ENCODE assay signal across 23 cellular contexts in genomic region chr1:173009597-173009996, GRCh38. TPM values are rescaled to one million over a fixed set of nuclear protein-coding genes. Genes with fewer than 3 reads are reported as not detected.
DNase-seq lines count a peak whose midpoint lies in the region; ATAC-seq, FAIRE-seq and TF ChIP-seq lines count a peak whose summit lies in the region.
"Had no signal": no experiment of that assay in that cellular context is flagged by ENCODE, and none has a peak within 500 bp of the region (broad histone marks: within the 10 kb centered on the region; RNA-seq: fewer than 3 reads in every experiment).

No MANE protein-coding gene starts in this region.

- WGBS in right lobe of liver (ENCODE audit: insufficient coverage, low coverage, low lambda C conversion rate, missing lambda C conversion rate), result 59% methylated on average over 1 of the region's 1 CpG
- WGBS in HepG2 (ENCODE audit: low lambda C conversion rate), result 0% methylated on average over 1 of the region's 1 CpG

- H3K4me3 Mint-ChIP-seq in activated CD4-positive, alpha-beta memory T cell treated with anti-CD3 and anti-CD28 coated beads for 36 hours, result no peak overlapping the region
- H3K4me3 Mint-ChIP-seq: activated naive CD4-positive, alpha-beta T cell treated with anti-CD3 and anti-CD28 coated beads for 36 hours; IgD-negative memory B cell had no signal

- in situ Hi-C loops in HepG2 (cut with HindIII; ENCODE audit: extremely low pct_ligation_motif_present, low pct_unique_long_range_greater_than_20kb), result no loop called here

- H3K79me2 ChIP-seq in HepG2 (ENCODE audit: insufficient read depth, low read length), result no peaks in the 10 kb centered on the region

- intact Hi-C loops in right lobe of liver (cut with DNase I) (no loop called here), HepG2 (cut with micrococcal nuclease; ENCODE audit: unreplicated experiment) (loop anchor here (10.0 kb wide), 1 partner anchor 185 kb away; no protein-coding TSS in a partner anchor), uterus (cut with DNase I; ENCODE audit: low total_unique reads) (no loop called here)
- intact Hi-C loops in activated CD4-positive, alpha-beta memory T cell treated with anti-CD3 and anti-CD28 coated beads for 36 hours (cut with micrococcal nuclease), result no loop called here

- H3K9me3 ChIP-seq in right lobe of liver, result no peaks in the 10 kb centered on the region
- H3K9me3 ChIP-seq in HepG2 (ENCODE audit: low read length), result no peaks in the 10 kb centered on the region
- no peaks in the 10 kb centered on the region for H3K9me3 ChIP-seq in uterus
- no peaks in the 10 kb centered on the region for H3K9me3 ChIP-seq in effector memory CD4-positive, alpha-beta T cell (ENCODE audit: control insufficient read depth, low read length)
- H3K9me3 ChIP-seq: A549, BLaER1 had no signal

- no peak overlapping the region for H3K4me2 ChIP-seq in HepG2 (ENCODE audit: low read depth, low read length)
- H3K4me2 ChIP-seq: A549, BLaER1 had no signal

- POLR2A ChIA-PET in HepG2 (lab: Yijun Ruan, JAX), result no interaction called here
- POLR2A ChIA-PET in activated CD4-positive, alpha-beta memory T cell treated with anti-CD3 and anti-CD28 coated beads for 36 hours (lab: Charles Lee), result no interaction called here

- H3K4me3 ChIP-seq in right lobe of liver (no peak overlapping the region), HepG2 (replicated peaks in 1 of 3; ENCODE audit: insufficient read depth in 1 of 3, low read depth in 2 of 3, low read length in 3 of 3) (no peak overlapping the region), uterus (no peak overlapping the region)
- H3K4me3 ChIP-seq in effector memory CD4-positive, alpha-beta T cell (ENCODE audit: insufficient read depth, low read depth, low read length, poor library complexity, severe bottlenecking), result no peak overlapping the region
- H3K4me3 ChIP-seq: A549, BLaER1, cardiac muscle cell had no signal

- TF ChIP-seq CTCF in right lobe of liver (IDR thresholded peaks at IDR 0.05) (no peak), HepG2 (CRISPR knock-in tag; IDR thresholded peaks at IDR 0.05) (no peak), uterus (IDR thresholded peaks at IDR 0.05) (no peak)

- no TSS peak for BruUV-seq in HepG2 (replicated peaks; lab: Mats Ljungman, UMichigan)

- H3K4me1 Mint-ChIP-seq in activated CD4-positive, alpha-beta memory T cell treated with anti-CD3 and anti-CD28 coated beads for 36 hours (ENCODE audit: low read depth), result peaks cover 10% of the 10 kb centered on the region
- H3K4me1 Mint-ChIP-seq: IgD-negative memory B cell had no signal

- H3K27ac Mint-ChIP-seq in activated CD4-positive, alpha-beta memory T cell treated with anti-CD3 and anti-CD28 coated beads for 36 hours, result no peak overlapping the region
- H3K27ac Mint-ChIP-seq: activated naive CD4-positive, alpha-beta T cell treated with anti-CD3 and anti-CD28 coated beads for 36 hours; IgD-negative memory B cell had no signal

- ATAC-seq in right lobe of liver (peak; percentile 26 to 72 (median 38)), HepG2 (no peak), esophagus mucosa (peak; percentile 57), left lobe of liver (peak; percentile 23)
- ATAC-seq: A549 had no signal

- H3K27me3 ChIP-seq in right lobe of liver (no peaks in the 10 kb centered on the region), HepG2 (ENCODE audit: control insufficient read depth in 1 of 2, insufficient read depth in 2 of 2, low read length in 2 of 2) (no peaks in the 10 kb centered on the region; a peak in 1 of 5 replicates), uterus (no peaks in the 10 kb centered on the region)
- H3K27me3 ChIP-seq in effector memory CD4-positive, alpha-beta T cell (replicated peaks; ENCODE audit: control insufficient read depth, insufficient read depth, low read length, poor library complexity, severe bottlenecking), result no peaks in the 10 kb centered on the region
- H3K27me3 ChIP-seq: BLaER1, cardiac muscle cell had no signal

- CTCF ChIA-PET in HepG2 (lab: Yijun Ruan, JAX; ENCODE audit: low intra/inter-chr PET ratio, low total read pairs), result no interaction called here
- CTCF ChIA-PET in activated CD4-positive, alpha-beta memory T cell treated with anti-CD3 and anti-CD28 coated beads for 36 hours (lab: Charles Lee), result no interaction called here

- no peaks in the 10 kb centered on the region for H3K36me3 Mint-ChIP-seq in activated CD4-positive, alpha-beta memory T cell treated with anti-CD3 and anti-CD28 coated beads for 36 hours

- DNase-seq in right lobe of liver (no peak), HepG2 (ENCODE audit: low spot score) (no peak), left lobe of liver (ENCODE audit: low spot score) (no peak), OCI-M1 (lab: John Stamatoyannopoulos, UW) (no peak), uterus (no peak)
- DNase-seq in effector memory CD4-positive, alpha-beta T cell, result no peak
- DNase-seq in activated CD4-positive, alpha-beta memory T cell treated with anti-CD3 and anti-CD28 coated beads for 36 hours, result no peak
- DNase-seq: activated naive CD4-positive, alpha-beta T cell treated with anti-CD3 and anti-CD28 coated beads for 36 hours; activated T-cell treated with anti-CD3 and anti-CD28 coated beads, Interleukin-2, amount 50 U/mL, for 48 hours; Calu3; foreskin melanocyte; islet precursor cell; mesendoderm; NCI-H1436; nucleus accumbens; RPMI8226; SW 1271 had no signal

- H3K36me3 ChIP-seq in right lobe of liver, result no peaks in the 10 kb centered on the region
- no peaks in the 10 kb centered on the region for H3K36me3 ChIP-seq in HepG2 (replicated peaks in 1 of 2; ENCODE audit: control insufficient read depth in 1 of 2, insufficient read depth in 2 of 2, low read length in 2 of 2)
- H3K36me3 ChIP-seq in uterus, result no peaks in the 10 kb centered on the region
- no peaks in the 10 kb centered on the region for H3K36me3 ChIP-seq in effector memory CD4-positive, alpha-beta T cell (ENCODE audit: control insufficient read depth, insufficient read depth, low read length)
- H3K36me3 ChIP-seq: BLaER1, cardiac muscle cell had no signal

- TF ChIP-seq EP300 in HepG2 (IDR thresholded peaks at IDR 0.05; ENCODE audit: low read depth in 2 of 2, low read length in 2 of 2) (no peak), HepG2 (CRISPR knock-in tag; IDR thresholded peaks at IDR 0.05; ENCODE audit: borderline replicate concordance) (no peak)

- H3K9ac ChIP-seq in HepG2 (ENCODE audit: insufficient read depth, low read depth, low read length), result no peak overlapping the region
- H3K9ac ChIP-seq: BLaER1 had no signal

- no peaks in the 10 kb centered on the region for H3K4me1 ChIP-seq in right lobe of liver
- 0 out of 2 replicates have a peak, but pooled peaks cover 9% of the 10 kb centered on the region for H3K4me1 ChIP-seq in HepG2 (ENCODE audit: insufficient read depth, low read length)
- H3K4me1 ChIP-seq in uterus, result no peaks in the 10 kb centered on the region
- H3K4me1 ChIP-seq in effector memory CD4-positive, alpha-beta T cell (ENCODE audit: control insufficient read depth, insufficient read depth, low read length, poor library complexity, severe bottlenecking), result no peaks in the 10 kb centered on the region
- H3K4me1 ChIP-seq: A549, BLaER1 had no signal

- H3K27ac ChIP-seq in right lobe of liver (no peak overlapping the region), HepG2 (ENCODE audit: extremely low read length, insufficient read depth, low read length) (no peak overlapping the region), uterus (no peak overlapping the region)
- no peak overlapping the region for H3K27ac ChIP-seq in effector memory CD4-positive, alpha-beta T cell (ENCODE audit: insufficient read depth, low read length, poor library complexity, severe bottlenecking)
- H3K27ac ChIP-seq: A549, BLaER1, cardiac muscle cell had no signal

- no peaks in the 10 kb centered on the region for H3K27me3 Mint-ChIP-seq in activated CD4-positive, alpha-beta memory T cell treated with anti-CD3 and anti-CD28 coated beads for 36 hours

- H2AFZ ChIP-seq in HepG2 (ENCODE audit: low read length), result no peak overlapping the region

- FAIRE-seq in HepG2 (lab: Jason Lieb, UNC), result no peak

- no peaks in the 10 kb centered on the region for H3K9me3 Mint-ChIP-seq in activated CD4-positive, alpha-beta memory T cell treated with anti-CD3 and anti-CD28 coated beads for 36 hours
- H3K9me3 Mint-ChIP-seq: activated naive CD4-positive, alpha-beta T cell treated with anti-CD3 and anti-CD28 coated beads for 36 hours had no signal

- TF ChIP-seq RAD21 in HepG2 (CRISPR knock-in tag; IDR thresholded peaks at IDR 0.05), result no peak

- TF ChIP-seq POLR2A in right lobe of liver (IDR thresholded peaks at IDR 0.05) (no peak), HepG2 (IDR thresholded peaks at IDR 0.05; ENCODE audit: insufficient read depth in 1 of 2, low read depth in 2 of 2, low read length in 2 of 2) (no peak), uterus (IDR thresholded peaks at IDR 0.05) (no peak)

- no peaks in the 10 kb centered on the region for H4K20me1 ChIP-seq in HepG2 (ENCODE audit: insufficient read depth, low read length)
- H4K20me1 ChIP-seq: BLaER1 had no signal

TF ChIP-seq in HepG2, 621 proteins besides CTCF, POLR2A, EP300 and RAD21 (continues in another document):
- no peak for TF ChIP-seq NFKB2 (CRISPR knock-in tag; IDR thresholded peaks at IDR 0.05; ENCODE audit: borderline replicate concordance)

RNA-seq across cellular contexts. Expression of gene TNFSF18, which starts 41.1 kb away (rescaled TPM):
- total RNA-seq in right lobe of liver (not detected), HepG2 (2016; rRNA removed; fragmentation: Illumina TruSeq; extraction: Trizol) (not detected in 2 replicates), esophagus mucosa (2.0 TPM), left lobe of liver (0.08 TPM), uterus (1 to 10 TPM in 1 of 4 donors, not detected in 3; 1.8 TPM)
- not detected in 2 replicates for total RNA-seq in HepG2 (2016; cell fraction: cytosol; rRNA removed; fragmentation: Illumina TruSeq; extraction: Trizol; ENCODE audit: low read depth)
- not detected in 2 replicates for total RNA-seq in HepG2 (2016; cell fraction: insoluble cytoplasmic fraction; rRNA removed; fragmentation: Illumina TruSeq; extraction: Trizol)
- not detected in 2 replicates for total RNA-seq in HepG2 (2016; cell fraction: membrane; rRNA removed; fragmentation: Illumina TruSeq; extraction: Trizol)
- total RNA-seq in HepG2 (2016; cell fraction: nucleus; rRNA removed; fragmentation: Illumina TruSeq; extraction: Trizol), result not detected in 2 replicates
- polyA plus RNA-seq in HepG2 (2011; rRNA removed), result not detected in 2 replicates
- polyA plus RNA-seq in HepG2 (2011; cell fraction: cytosol; rRNA removed), result not detected in 2 replicates
- polyA plus RNA-seq in HepG2 (2011; cell fraction: nucleus; rRNA removed), result not detected in 2 replicates
- not detected in 2 replicates for polyA plus RNA-seq in HepG2 (2012)
- polyA plus RNA-seq in HepG2 (2016; cell fraction: cytosol; fragmentation: Illumina TruSeq; extraction: Trizol; ENCODE audit: low read depth), result not detected in 2 replicates
- not detected in 2 replicates for polyA plus RNA-seq in HepG2 (2016; cell fraction: insoluble cytoplasmic fraction; fragmentation: Illumina TruSeq; extraction: Trizol; ENCODE audit: low read depth)
- polyA plus RNA-seq in HepG2 (2016; cell fraction: membrane; fragmentation: Illumina TruSeq; extraction: Trizol; ENCODE audit: low read depth), result not detected in 2 replicates
- polyA plus RNA-seq in HepG2 (2016; cell fraction: nucleus; fragmentation: Illumina TruSeq; extraction: Trizol; ENCODE audit: insufficient read depth, low read depth), result not detected in 2 replicates
- not detected in 2 replicates for polyA minus RNA-seq in HepG2 (2011; rRNA and poly(A)+ RNA removed; ENCODE audit: low replicate concordance)
- not detected in 2 replicates for polyA minus RNA-seq in HepG2 (2011; cell fraction: cytosol; rRNA and poly(A)+ RNA removed)
- polyA minus RNA-seq in HepG2 (2011; cell fraction: nucleus; rRNA and poly(A)+ RNA removed), result not detected in 2 replicates
- total RNA-seq in activated CD4-positive, alpha-beta memory T cell treated with anti-CD3 and anti-CD28 coated beads for 36 hours, result not detected
- total RNA-seq: activated CD8-positive, alpha-beta memory T cell treated with anti-CD3 and anti-CD28 coated beads for 36 hours; activated naive CD4-positive, alpha-beta T cell treated with anti-CD3 and anti-CD28 coated beads for 36 hours; Calu3 had no signal
- polyA plus RNA-seq: A549, cardiac muscle cell, IgD-negative memory B cell had no signal
